In the genomic region with DNA sequence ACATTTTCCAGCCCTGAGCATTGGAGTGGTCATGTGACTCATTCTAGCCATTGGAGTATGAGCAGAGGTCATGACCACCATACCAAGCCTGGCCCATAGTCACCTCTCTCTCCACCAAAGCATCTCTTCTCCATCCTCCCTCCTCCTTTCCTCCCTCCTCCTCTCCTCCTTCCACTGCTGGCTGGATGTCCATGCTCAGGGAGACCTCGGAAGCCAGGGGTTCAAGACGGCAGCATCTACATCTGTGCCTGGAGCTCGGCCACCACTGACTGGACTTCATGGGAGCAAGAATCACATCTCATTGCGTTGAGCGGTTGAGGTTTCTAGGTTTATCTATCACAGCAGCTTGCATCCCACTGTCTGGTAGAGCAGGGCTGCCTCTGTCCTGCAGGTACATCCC, we compare ENCODE assay signal across 13 cellular contexts.
"Had no signal": no experiment of that assay in that cellular context is flagged by ENCODE, and none has a peak within 500 bp of the region (broad histone marks: within the 10 kb centered on the region; RNA-seq: fewer than 3 reads in every experiment).

No MANE protein-coding gene starts in this region.

- H3K4me1 ChIP-seq: esophagus muscularis mucosa, left ventricle myocardium inferior, SJCRH30, thyroid gland had no signal

- H3K27me3 Mint-ChIP-seq: activated CD8-positive, alpha-beta T cell treated with anti-CD3 and anti-CD28 coated beads for 36 hours had no signal

- ATAC-seq: activated CD8-positive, alpha-beta T cell treated with anti-CD3 and anti-CD28 coated beads for 36 hours; stimulated activated memory B cell treated with anti-CD40 and anti-IgM and Interleukin-4, amounts not matched to agents 10 μg/mL and 1 μg/mL and 100 μg/mL, for 72 hours; T-helper 17 cell had no signal

- H3K36me3 ChIP-seq: esophagus muscularis mucosa, left ventricle myocardium inferior, SJCRH30, thyroid gland had no signal

- DNase-seq: activated CD4-positive, alpha-beta T cell treated with anti-CD3 and anti-CD28 coated beads for 4 hours; activated CD8-positive, alpha-beta T cell treated with anti-CD3 and anti-CD28 coated beads for 36 hours; activated naive CD4-positive, alpha-beta T cell treated with anti-CD3 and anti-CD28 coated beads, Interleukin-2, amount 50 U/mL, for 16 hours; hippocampal formation; kidney; left ventricle myocardium inferior; nephron progenitor cell; SJCRH30; stimulated activated CD4-positive, alpha-beta T cell treated with anti-CD3 and anti-CD28 coated beads, Interleukin-2, amount 100 ng/mL, for 48 hours; T-helper 17 cell; thyroid gland had no signal

- H3K27me3 ChIP-seq: SJCRH30, thyroid gland had no signal

- H3K9me3 ChIP-seq: SJCRH30, thyroid gland had no signal

- H3K4me3 ChIP-seq: esophagus muscularis mucosa, left ventricle myocardium inferior, SJCRH30, thyroid gland had no signal

- H3K4me1 Mint-ChIP-seq: stimulated activated memory B cell treated with anti-CD40 and anti-IgM and Interleukin-4, amounts not matched to agents 10 μg/mL and 1 μg/mL and 100 μg/mL, for 72 hours had no signal

- H3K4me3 Mint-ChIP-seq: activated CD8-positive, alpha-beta T cell treated with anti-CD3 and anti-CD28 coated beads for 36 hours; nephron progenitor cell; stimulated activated memory B cell treated with anti-CD40 and anti-IgM and Interleukin-4, amounts not matched to agents 10 μg/mL and 1 μg/mL and 100 μg/mL, for 72 hours; T-helper 17 cell had no signal

- H3K36me3 Mint-ChIP-seq: stimulated activated memory B cell treated with anti-CD40 and anti-IgM and Interleukin-4, amounts not matched to agents 10 μg/mL and 1 μg/mL and 100 μg/mL, for 72 hours had no signal

- H3K27ac ChIP-seq: esophagus muscularis mucosa, left ventricle myocardium inferior, SJCRH30, thyroid gland had no signal
